In the genomic region with DNA sequence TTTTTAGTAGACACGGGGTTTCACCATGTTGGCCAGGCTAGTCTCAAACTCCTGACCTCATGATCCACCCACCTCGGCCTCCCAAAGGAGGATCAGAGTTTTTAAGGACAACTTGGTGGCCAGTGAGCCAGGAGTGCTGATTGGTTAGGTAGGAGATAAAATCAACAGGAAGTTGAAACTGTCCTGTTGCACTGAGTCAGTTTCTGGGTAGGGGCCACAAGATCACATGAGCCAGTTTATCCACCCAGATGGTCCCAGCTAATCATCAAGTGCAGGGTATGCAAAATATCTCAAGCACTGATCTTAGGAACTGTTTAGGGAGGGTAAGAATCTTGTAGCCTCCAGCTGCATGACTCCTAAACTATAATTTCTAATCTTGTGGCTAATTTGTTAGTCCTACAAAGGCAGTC, we compare ENCODE assay signal across 10 cellular contexts. TPM values are rescaled to one million over a fixed set of nuclear protein-coding genes. Genes with fewer than 3 reads are reported as not detected.
DNase-seq lines count a peak whose midpoint lies in the region; ATAC-seq and TF ChIP-seq lines count a peak whose summit lies in the region.
"Not testable (repeated sequence)": the region's sequence is repeated elsewhere in the genome, so short reads cannot be mapped to it uniquely, and the experiment has no call there.
"Had no signal": no experiment of that assay in that cellular context is flagged by ENCODE, and none has a peak within 500 bp of the region (broad histone marks: within the 10 kb centered on the region; RNA-seq: fewer than 3 reads in every experiment).

No MANE protein-coding gene starts in this region.

- not testable (repeated sequence) for H3K27ac Mint-ChIP-seq in activated CD4-positive, alpha-beta memory T cell treated with anti-CD3 and anti-CD28 coated beads for 36 hours; stimulated activated naive CD8-positive, alpha-beta T cell treated with anti-CD3 and anti-CD28 coated beads, Interleukin-15, amount 100 ng/mL, for 72 hours
- H3K27ac Mint-ChIP-seq in activated T-helper 17 cell treated with anti-CD3 and anti-CD28 coated beads, Interleukin-2, amount 50 U/mL, for 72 hours, result peak overlapping the region; percentile 12

- not testable (repeated sequence) for H3K4me3 ChIP-seq in HL-60 (replicated peaks; ENCODE audit: insufficient read depth, low read length); MM.1S (ENCODE audit: low read length); fibroblast of mammary gland (ENCODE audit: control insufficient read depth, low read depth, low read length)

- POLR2A ChIA-PET in activated CD4-positive, alpha-beta memory T cell treated with anti-CD3 and anti-CD28 coated beads for 36 hours (lab: Charles Lee), result interaction anchor here (0.8 kb wide), 1 partner anchor 21 kb away, joined by 4 read pairs; no protein-coding TSS in a partner anchor

- H3K27ac ChIP-seq in HL-60 (replicated peaks), result peak overlapping the region; percentile 48
- H3K27ac ChIP-seq in MM.1S (ENCODE audit: low read length), result not testable (repeated sequence)

- not testable (repeated sequence) for H4K20me1 ChIP-seq in MM.1S (ENCODE audit: insufficient read depth, low read length)

- H3K27me3 ChIP-seq in HL-60 (ENCODE audit: insufficient read depth, poor library complexity, severe bottlenecking); MM.1S (replicated peaks; ENCODE audit: insufficient read depth, low read length): not testable (repeated sequence)

- peaks cover 46% of the 10 kb centered on the region for H3K4me1 Mint-ChIP-seq in activated CD4-positive, alpha-beta memory T cell treated with anti-CD3 and anti-CD28 coated beads for 36 hours (ENCODE audit: low read depth)
- not testable (repeated sequence) for H3K4me1 Mint-ChIP-seq in activated T-helper 17 cell treated with anti-CD3 and anti-CD28 coated beads, Interleukin-2, amount 50 U/mL, for 72 hours
- peaks cover 28% of the 10 kb centered on the region for H3K4me1 Mint-ChIP-seq in stimulated activated naive CD8-positive, alpha-beta T cell treated with anti-CD3 and anti-CD28 coated beads, Interleukin-15, amount 100 ng/mL, for 72 hours

- intact Hi-C loops in activated CD4-positive, alpha-beta memory T cell treated with anti-CD3 and anti-CD28 coated beads for 36 hours (cut with micrococcal nuclease), result not testable (repeated sequence)

- DNase-seq in ELF-1 (ENCODE audit: low read depth, low spot score) (peak; percentile 32), HL-60 (ENCODE audit: low read depth in 1 of 2, low spot score in 1 of 2) (peak in 1 of 2 experiments; percentile 27), MM.1S (peak; percentile 18), RPMI7951 (ENCODE audit: low read depth) (peak; percentile 42), fibroblast of mammary gland (ENCODE audit: low read depth) (peak; percentile 20)
- peak; percentile 34 for DNase-seq in activated CD4-positive, alpha-beta memory T cell treated with anti-CD3 and anti-CD28 coated beads for 36 hours
- DNase-seq in stimulated activated naive CD8-positive, alpha-beta T cell treated with anti-CD3 and anti-CD28 coated beads, Interleukin-15, amount 100 ng/mL, for 72 hours, result not testable (repeated sequence)

- H3K9me2 ChIP-seq in MM.1S (replicated peaks; ENCODE audit: insufficient read depth, low read length), result not testable (repeated sequence)

- not testable (repeated sequence) for H3K4me3 Mint-ChIP-seq in activated CD4-positive, alpha-beta memory T cell treated with anti-CD3 and anti-CD28 coated beads for 36 hours; activated T-helper 17 cell treated with anti-CD3 and anti-CD28 coated beads, Interleukin-2, amount 50 U/mL, for 72 hours; stimulated activated naive CD8-positive, alpha-beta T cell treated with anti-CD3 and anti-CD28 coated beads, Interleukin-15, amount 100 ng/mL, for 72 hours

- not testable (repeated sequence) for H3K9ac ChIP-seq in MM.1S (ENCODE audit: low read length)

- H3K36me3 ChIP-seq in MM.1S (replicated peaks; ENCODE audit: insufficient read depth, low read length), result not testable (repeated sequence)

- not testable (repeated sequence) for H3K27me3 Mint-ChIP-seq in activated CD4-positive, alpha-beta memory T cell treated with anti-CD3 and anti-CD28 coated beads for 36 hours; activated T-helper 17 cell treated with anti-CD3 and anti-CD28 coated beads, Interleukin-2, amount 50 U/mL, for 72 hours
- peaks cover 11% of the 10 kb centered on the region for H3K27me3 Mint-ChIP-seq in stimulated activated naive CD8-positive, alpha-beta T cell treated with anti-CD3 and anti-CD28 coated beads, Interleukin-15, amount 100 ng/mL, for 72 hours

- H3K36me3 Mint-ChIP-seq in activated CD4-positive, alpha-beta memory T cell treated with anti-CD3 and anti-CD28 coated beads for 36 hours; activated T-helper 17 cell treated with anti-CD3 and anti-CD28 coated beads, Interleukin-2, amount 50 U/mL, for 72 hours (ENCODE audit: low read depth): not testable (repeated sequence)

- ATAC-seq in activated T-helper 17 cell treated with anti-CD3 and anti-CD28 coated beads, Interleukin-2, amount 50 U/mL, for 72 hours (replicated peaks), result peak; percentile 66
- ATAC-seq in stimulated activated naive CD8-positive, alpha-beta T cell treated with anti-CD3 and anti-CD28 coated beads, Interleukin-15, amount 100 ng/mL, for 72 hours, result peak; percentile 61

- CTCF ChIA-PET in activated CD4-positive, alpha-beta memory T cell treated with anti-CD3 and anti-CD28 coated beads for 36 hours (lab: Charles Lee), result interaction anchor here (0.9 to 1.2 kb wide), 4 partner anchors 11 to 132 kb away, joined by 3 read pairs; no protein-coding TSS in a partner anchor

- H3K4me1 ChIP-seq in MM.1S (ENCODE audit: low read length), result not testable (repeated sequence)

- H3K79me2 ChIP-seq in MM.1S (ENCODE audit: low read length), result not testable (repeated sequence)

- not testable (repeated sequence) for H3F3A ChIP-seq in MM.1S (ENCODE audit: insufficient read depth, low read length)

- not testable (repeated sequence) for H3K4me2 ChIP-seq in MM.1S (ENCODE audit: low read depth, low read length)

- TF ChIP-seq CTCF in HL-60 (IDR thresholded peaks at IDR 0.05; ENCODE audit: insufficient read depth, low read length); MM.1S (IDR thresholded peaks at IDR 0.05; ENCODE audit: low read length); fibroblast of mammary gland (conservative IDR thresholded peaks at IDR 0.05; ENCODE audit: control insufficient read depth, insufficient read depth, low read depth, low read length): not testable (repeated sequence)

- H2AFZ ChIP-seq in MM.1S (ENCODE audit: low read length), result 0 out of 2 replicates have a peak overlapping the region, but pooled peaks have one; percentile 22

- not testable (repeated sequence) for H3K9me3 ChIP-seq in MM.1S (replicated peaks; ENCODE audit: insufficient read depth, low read length)

- H3K9me3 Mint-ChIP-seq in activated CD4-positive, alpha-beta memory T cell treated with anti-CD3 and anti-CD28 coated beads for 36 hours; activated T-helper 17 cell treated with anti-CD3 and anti-CD28 coated beads, Interleukin-2, amount 50 U/mL, for 72 hours; stimulated activated naive CD8-positive, alpha-beta T cell treated with anti-CD3 and anti-CD28 coated beads, Interleukin-15, amount 100 ng/mL, for 72 hours: not testable (repeated sequence)

RNA-seq across cellular contexts. Expression of gene CCR8, which starts 7.9 kb away (rescaled TPM):
- not detected in 2 replicates for total RNA-seq in RPMI7951 (2014; rRNA removed; shearing (Covaris generic))
- total RNA-seq in activated CD4-positive, alpha-beta memory T cell treated with anti-CD3 and anti-CD28 coated beads for 36 hours, result under 1 TPM; 0.48 to 0.51 TPM
- 10 to 100 TPM in 1 of 2 donors, under 1 TPM in 1; 0.87 to 10.2 TPM for total RNA-seq in activated T-helper 17 cell treated with anti-CD3 and anti-CD28 coated beads, Interleukin-2, amount 50 U/mL, for 72 hours
- total RNA-seq: Peyer's patch, Right ventricle myocardium superior had no signal

RNA-seq across cellular contexts. Expression of gene CX3CR1, which starts 41.7 kb away (rescaled TPM):
- under 0.01 TPM in 1 of 2 replicates, not detected in the other for total RNA-seq in RPMI7951 (2014; rRNA removed; shearing (Covaris generic))
- under 1 TPM; 0.07 to 0.21 TPM for total RNA-seq in activated CD4-positive, alpha-beta memory T cell treated with anti-CD3 and anti-CD28 coated beads for 36 hours
- total RNA-seq in activated T-helper 17 cell treated with anti-CD3 and anti-CD28 coated beads, Interleukin-2, amount 50 U/mL, for 72 hours, result under 1 TPM; 0.13 to 0.37 TPM
- total RNA-seq: Peyer's patch had no signal
